In the genomic region with DNA sequence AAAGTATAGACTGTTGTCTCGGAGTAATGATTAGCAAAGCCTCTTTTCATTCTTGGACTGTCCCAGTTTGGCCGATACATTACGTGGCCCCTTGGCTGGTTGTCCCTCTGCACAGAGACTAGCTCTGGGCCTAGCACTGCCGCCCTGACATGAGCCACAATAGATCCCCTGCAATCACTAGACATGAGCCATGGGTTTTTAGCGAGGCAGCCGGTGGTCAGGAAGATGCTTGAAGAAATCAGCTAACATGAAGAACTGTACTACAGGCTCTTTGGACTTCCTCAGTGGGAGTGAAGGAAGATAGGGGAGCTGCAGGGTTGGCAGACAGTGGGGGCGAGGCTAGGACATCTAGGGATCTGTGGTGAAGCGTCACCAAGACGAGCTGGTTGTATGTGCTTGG, we compare ENCODE assay signal across 28 cellular contexts.
"Had no signal": no experiment of that assay in that cellular context is flagged by ENCODE, and none has a peak within 500 bp of the region (broad histone marks: within the 10 kb centered on the region; RNA-seq: fewer than 3 reads in every experiment).

No MANE protein-coding gene starts in this region.

- ATAC-seq: activated CD4-positive, alpha-beta T cell treated with anti-CD3 and anti-CD28 coated beads for 36 hours; activated naive CD8-positive, alpha-beta T cell treated with anti-CD3 and anti-CD28 coated beads, Interleukin-2, amount 50 U/mL, for 24 hours; activated T-cell treated with anti-CD3 and anti-CD28 coated beads, Interleukin-2, amount 50 U/mL, for 4 hours; body of pancreas; effector memory CD8-positive, alpha-beta T cell; foreskin keratinocyte; gastrocnemius medialis had no signal

- H3K36me3 ChIP-seq: adrenal gland, gastrocnemius medialis had no signal

- H3K9me3 ChIP-seq: adrenal gland, body of pancreas, esophagus muscularis mucosa, gastrocnemius medialis, heart left ventricle had no signal

- H3K27me3 ChIP-seq: adrenal gland, body of pancreas, foreskin keratinocyte, gastrocnemius medialis, heart left ventricle had no signal

- H3K4me1 ChIP-seq: foreskin keratinocyte had no signal

- H3K4me3 ChIP-seq: adrenal gland, body of pancreas, esophagus muscularis mucosa, gastrocnemius medialis, heart left ventricle had no signal

- FAIRE-seq: colon had no signal

- H3K27ac ChIP-seq: adrenal gland, body of pancreas, esophagus muscularis mucosa, foreskin keratinocyte, gastrocnemius medialis, heart left ventricle had no signal

- DNase-seq: activated CD4-positive, alpha-beta memory T cell treated with anti-CD3 and anti-CD28 coated beads, Interleukin-2, amount 10 ng/mL, durations not matched to agents 7 days and 5 days; activated CD4-positive, alpha-beta T cell treated with anti-CD3 and anti-CD28 coated beads for 36 hours; activated CD4-positive, alpha-beta T cell treated with anti-CD3 and anti-CD28 coated beads, Interleukin-2, amount 10 ng/mL, durations not matched to agents 24 days and 14 days; activated CD4-positive, CD25-positive, alpha-beta regulatory T cell; activated CD4-positive, CD25-positive, alpha-beta regulatory T cell treated with anti-CD3 and anti-CD28 coated beads, Interleukin-2, amount 50 U/mL, for 72 hours; activated CD8-positive, alpha-beta memory T cell treated with anti-CD3 and anti-CD28 coated beads, Interleukin-2, amount 50 U/mL, for 48 hours; activated effector memory CD4-positive, alpha-beta T cell treated with anti-CD3 and anti-CD28 coated beads, Interleukin-2, amount 50 U/mL, for 16 hours; activated naive CD4-positive, alpha-beta T cell treated with anti-CD3 and anti-CD28 coated beads for 36 hours; activated naive CD8-positive, alpha-beta T cell treated with anti-CD3 and anti-CD28 coated beads for 36 hours; activated naive CD8-positive, alpha-beta T cell treated with anti-CD3 and anti-CD28 coated beads, Interleukin-2, amount 50 U/mL, for 24 hours; activated T-cell treated with anti-CD3 and anti-CD28 coated beads for 4 hours; activated T-cell treated with anti-CD3 and anti-CD28 coated beads, Interleukin-2, amount 50 U/mL, for 4 hours; adrenal gland; amygdala; body of pancreas; caudate nucleus; cortex of kidney; dermis blood vessel endothelial cell; effector CD4-positive, alpha-beta T cell; effector memory CD8-positive, alpha-beta T cell; erythroblast; foreskin keratinocyte; gastrocnemius medialis; glutamatergic neuron; heart left ventricle; T-helper 2 cell had no signal
